Comparison of ENCODE assay signal across 10 cellular contexts in the genomic region with DNA sequence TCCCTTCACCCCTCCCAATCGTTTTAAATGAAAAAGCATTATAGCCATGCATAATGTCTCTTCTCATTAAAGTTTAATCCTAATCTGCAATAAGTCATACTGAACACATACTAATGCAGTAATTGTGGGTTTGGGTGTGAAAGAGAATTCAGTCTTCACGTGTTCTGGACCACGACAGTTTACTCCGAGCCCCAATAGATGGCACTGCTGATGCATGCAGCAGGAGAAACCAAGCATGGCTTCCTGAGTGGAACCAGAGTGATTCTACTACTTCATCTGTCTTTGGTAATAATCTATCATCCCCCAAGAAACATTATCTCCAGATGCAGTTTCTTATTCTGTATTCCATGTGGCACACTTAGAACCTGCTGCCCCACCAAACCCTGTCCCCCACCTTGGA. TPM values are rescaled to one million over a fixed set of nuclear protein-coding genes. Genes with fewer than 3 reads are reported as not detected.
A peak's percentile ranks its signal among the peaks of the same experiment; 100 is the strongest.
DNase-seq lines count a peak whose midpoint lies in the region; ATAC-seq and TF ChIP-seq lines count a peak whose summit lies in the region.
"Had no signal": no experiment of that assay in that cellular context is flagged by ENCODE, and none has a peak within 500 bp of the region (broad histone marks: within the 10 kb centered on the region; RNA-seq: fewer than 3 reads in every experiment).

No MANE protein-coding gene starts in this region.

- TF ChIP-seq POLR2A in suprapubic skin (IDR thresholded peaks at IDR 0.05) = no peak

- H3K18ac ChIP-seq in H9 (ENCODE audit: insufficient read length, low read depth, low read length) = no peak overlapping the region

- H3K23ac ChIP-seq in H9 (ENCODE audit: insufficient read length, low read depth, low read length) = no peak overlapping the region

- no peak overlapping the region for H2BK15ac ChIP-seq in H9 (ENCODE audit: low read depth, low read length)

- H4K20me1 ChIP-seq in H9 (ENCODE audit: control insufficient read depth, insufficient read depth, insufficient read length) = no peaks in the 10 kb centered on the region

- H3K27ac Mint-ChIP-seq in H9 = no peak overlapping the region; a peak in 1 of 7 replicates
- no peak overlapping the region for H3K27ac Mint-ChIP-seq in stimulated activated memory B cell treated with anti-CD40 and anti-IgM and Interleukin-4, amounts not matched to agents 10 μg/mL and 1 μg/mL and 100 μg/mL, for 72 hours
- H3K27ac Mint-ChIP-seq: T-helper 1 cell treated with Interleukin-12 subunit alpha and Interleukin-12 subunit beta and Interleukin-4 antibody, amounts not matched to agents 30 μg/mL and 1 μg/mL, for 36 hours had no signal

- in situ Hi-C loops in astrocyte of the cerebellum (cut with HindIII; ENCODE audit: low sequenced_read_pairs) = loop anchor here (10.0 kb wide), 1 partner anchor 210 kb away; no protein-coding TSS in a partner anchor

- no peaks in the 10 kb centered on the region; a peak in 2 of 5 replicates for H3K9me3 Mint-ChIP-seq in H9
- peaks cover 6% of the 10 kb centered on the region for H3K9me3 Mint-ChIP-seq in stimulated activated memory B cell treated with anti-CD40 and anti-IgM and Interleukin-4, amounts not matched to agents 10 μg/mL and 1 μg/mL and 100 μg/mL, for 72 hours
- H3K9me3 Mint-ChIP-seq: T-helper 1 cell treated with Interleukin-12 subunit alpha and Interleukin-12 subunit beta and Interleukin-4 antibody, amounts not matched to agents 30 μg/mL and 1 μg/mL, for 36 hours had no signal

- no peak overlapping the region for H4K5ac ChIP-seq in H9 (ENCODE audit: insufficient read length, low read depth, low read length)

- no peak overlapping the region for H2BK5ac ChIP-seq in H9 (ENCODE audit: insufficient read length, low read length)

- H3K4me1 ChIP-seq in H9 (ENCODE audit: insufficient read depth, low read length) = no peaks in the 10 kb centered on the region
- H3K4me1 ChIP-seq in suprapubic skin = no peaks in the 10 kb centered on the region

- H2AFZ ChIP-seq in H9 (ENCODE audit: low read length) = no peak overlapping the region

- no peak overlapping the region for H3T11ph ChIP-seq in H9 (ENCODE audit: low read length)

- ATAC-seq in stimulated activated memory B cell treated with anti-CD40 and anti-IgM and Interleukin-4, amounts not matched to agents 10 μg/mL and 1 μg/mL and 100 μg/mL, for 72 hours = no peak
- no peak for ATAC-seq in GM21515 (IDR thresholded peaks at IDR 0.05; ENCODE audit: unreplicated experiment)
- ATAC-seq in HG02798 (IDR thresholded peaks at IDR 0.05; ENCODE audit: poor library complexity, unreplicated experiment) = no peak

- H3K27me3 ChIP-seq in H9 (ENCODE audit: insufficient read depth, low read length) = no peaks in the 10 kb centered on the region
- no peaks in the 10 kb centered on the region for H3K27me3 ChIP-seq in suprapubic skin

- no peaks in the 10 kb centered on the region for H3K9me3 ChIP-seq in H9 (ENCODE audit: control insufficient read depth, low read depth, low read length)
- H3K9me3 ChIP-seq in suprapubic skin = no peaks in the 10 kb centered on the region

- H2BK120ac ChIP-seq in H9 (ENCODE audit: low read depth, low read length, poor library complexity, severe bottlenecking) = no peak overlapping the region

- peaks cover 12 to 13% of the 10 kb centered on the region in 2 experiments for H3K4me1 Mint-ChIP-seq in H9
- H3K4me1 Mint-ChIP-seq in stimulated activated memory B cell treated with anti-CD40 and anti-IgM and Interleukin-4, amounts not matched to agents 10 μg/mL and 1 μg/mL and 100 μg/mL, for 72 hours = no peaks in the 10 kb centered on the region

- TF ChIP-seq CTCF in H9 (conservative IDR thresholded peaks at IDR 0.05) (peak; percentile 53), astrocyte of the cerebellum (IDR thresholded peaks at IDR 0.05; ENCODE audit: low read depth, low read length, missing control alignments) (peak; percentile 49), suprapubic skin (IDR thresholded peaks at IDR 0.05) (no peak)

- H3K4me3 ChIP-seq in astrocyte of the cerebellum (ENCODE audit: low read depth, low read length) (no peak overlapping the region), suprapubic skin (no peak overlapping the region)

- no peaks in the 10 kb centered on the region for H3K79me2 ChIP-seq in H9 (ENCODE audit: insufficient read depth, low read length)

- H2AK5ac ChIP-seq in H9 (ENCODE audit: insufficient read length, low read length) = no peak overlapping the region

- no peak overlapping the region for H2BK20ac ChIP-seq in H9 (ENCODE audit: low read depth, low read length, poor library complexity, severe bottlenecking)

- H4K91ac ChIP-seq in H9 (ENCODE audit: insufficient read length, low read depth, low read length) = no peak overlapping the region

- H3K56ac ChIP-seq in H9 (ENCODE audit: insufficient read length, low read depth, low read length) = no peak overlapping the region

- H3K4me3 Mint-ChIP-seq in H9 = no peak overlapping the region
- no peak overlapping the region for H3K4me3 Mint-ChIP-seq in stimulated activated memory B cell treated with anti-CD40 and anti-IgM and Interleukin-4, amounts not matched to agents 10 μg/mL and 1 μg/mL and 100 μg/mL, for 72 hours
- H3K4me3 Mint-ChIP-seq: T-helper 1 cell treated with Interleukin-12 subunit alpha and Interleukin-12 subunit beta and Interleukin-4 antibody, amounts not matched to agents 30 μg/mL and 1 μg/mL, for 36 hours had no signal

- peaks cover 2% of the 10 kb centered on the region; the same call in 1 of the 2 replicates for H3K27me3 Mint-ChIP-seq in H9 (ENCODE audit: low read depth)
- no peaks in the 10 kb centered on the region for H3K27me3 Mint-ChIP-seq in stimulated activated memory B cell treated with anti-CD40 and anti-IgM and Interleukin-4, amounts not matched to agents 10 μg/mL and 1 μg/mL and 100 μg/mL, for 72 hours

- peak; percentile 52 for DNase-seq in AG20443 (ENCODE audit: low spot score)
- no peak for DNase-seq in H9
- DNase-seq in astrocyte of the cerebellum (ENCODE audit: low read depth) = no peak
- peak; percentile 50 for DNase-seq in left kidney (ENCODE audit: low read depth, low spot score)
- no peak for DNase-seq in suprapubic skin (ENCODE audit: low spot score in 2 of 2)
- DNase-seq: activated naive CD4-positive, alpha-beta T cell treated with Interleukin-2 at 50 U/mL for 16 hours had no signal

- no peaks in the 10 kb centered on the region for H3K23me2 ChIP-seq in H9 (ENCODE audit: insufficient read length, low read depth, low read length, poor library complexity, severe bottlenecking)

- H3K14ac ChIP-seq in H9 (ENCODE audit: insufficient read depth, low read length) = no peak overlapping the region

- no peak overlapping the region for H3K4me2 ChIP-seq in H9 (ENCODE audit: insufficient read depth, insufficient read length, low read length)

- H3K36me3 ChIP-seq in suprapubic skin = no peaks in the 10 kb centered on the region

- no peak overlapping the region for H4K8ac ChIP-seq in H9 (replicated peaks; ENCODE audit: insufficient read length, low read depth, low read length)

- H3K9ac ChIP-seq in H9 (ENCODE audit: extremely low read depth, insufficient read length, low read length) = no peak overlapping the region

- WGBS in H9 (ENCODE audit: extremely low coverage, insufficient read length, low lambda C conversion rate) = no CpG with 5 or more reads among the region's 4 CpGs
- 26% methylated on average over 4 of the region's 4 CpGs for WGBS in suprapubic skin

- no peak for TF ChIP-seq EP300 in suprapubic skin (IDR thresholded peaks at IDR 0.05)

- no peaks in the 10 kb centered on the region for H3K79me1 ChIP-seq in H9 (ENCODE audit: insufficient read depth, low read depth, low read length, poor library complexity, severe bottlenecking)

- no peaks in the 10 kb centered on the region for H3K36me3 Mint-ChIP-seq in H9 (ENCODE audit: insufficient read depth in 1 of 3, low read depth in 3 of 3)
- no peaks in the 10 kb centered on the region for H3K36me3 Mint-ChIP-seq in stimulated activated memory B cell treated with anti-CD40 and anti-IgM and Interleukin-4, amounts not matched to agents 10 μg/mL and 1 μg/mL and 100 μg/mL, for 72 hours

- no peak overlapping the region for H3K27ac ChIP-seq in H9 (ENCODE audit: insufficient read length, low read depth, low read length)
- H3K27ac ChIP-seq in suprapubic skin = no peak overlapping the region

- H2BK12ac ChIP-seq in H9 (ENCODE audit: insufficient read length, low read depth, low read length) = no peak overlapping the region

- H3K4ac ChIP-seq in H9 (ENCODE audit: low read depth, low read length) = no peak overlapping the region

RNA-seq across cellular contexts. Expression of gene LAMA1, which starts 47.0 kb away (rescaled TPM):
- 28.7 and 28.8 TPM in 2 replicates for total RNA-seq in H9 (2021)
- total RNA-seq in suprapubic skin = 1 to 10 TPM in 3 of 4 donors, under 1 TPM in 1; 0.83 to 3.2 (median 1.4) TPM

Comparison
In these comparisons a context has a peak if more than half of its experiments do, and no peak if none do; other contexts are left out.
1. DNase-seq: peak in AG20443 (single experiment) and left kidney (single experiment); none in H9 (single experiment), astrocyte of the cerebellum (single experiment) and suprapubic skin (0 of 2).
2. CTCF ChIP-seq: peak in H9 (single experiment) and astrocyte of the cerebellum (single experiment); none in suprapubic skin (0 of 2).